In the genomic region with DNA sequence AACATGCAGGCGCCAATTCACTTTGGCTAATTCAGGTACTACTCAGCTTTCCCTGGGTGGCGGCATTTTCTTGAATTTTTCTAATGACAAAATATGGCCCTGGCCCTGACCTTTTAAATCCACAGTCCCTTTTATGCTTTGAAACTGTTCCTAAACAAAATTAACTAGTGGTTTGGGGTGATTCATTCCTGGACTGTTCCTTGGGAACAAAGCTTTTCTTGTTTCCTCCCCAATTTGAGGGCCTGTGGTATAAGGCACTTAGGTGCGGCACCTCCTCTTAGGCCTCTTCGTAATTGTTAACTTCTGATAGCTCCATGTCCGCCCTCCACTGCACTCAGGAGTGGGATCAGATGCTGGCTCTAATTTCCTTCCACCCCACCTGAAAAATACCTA, we compare ENCODE assay signal across 25 cellular contexts. TPM values are rescaled to one million over a fixed set of nuclear protein-coding genes. Genes with fewer than 3 reads are reported as not detected.
DNase-seq lines count a peak whose midpoint lies in the region; ATAC-seq, FAIRE-seq and TF ChIP-seq lines count a peak whose summit lies in the region.
"Had no signal": no experiment of that assay in that cellular context is flagged by ENCODE, and none has a peak within 500 bp of the region (broad histone marks: within the 10 kb centered on the region; RNA-seq: fewer than 3 reads in every experiment).

No MANE protein-coding gene starts in this region.

- H2AK5ac ChIP-seq in trophoblast cell (ENCODE audit: low read length): no peak overlapping the region

- H3K27me3 Mint-ChIP-seq in HFFc6 (ENCODE audit: insufficient read depth) (peaks cover 5% of the 10 kb centered on the region; the same call in 1 of the 2 replicates), T-helper 17 cell (no peaks in the 10 kb centered on the region)
- no peaks in the 10 kb centered on the region for H3K27me3 Mint-ChIP-seq in activated CD8-positive, alpha-beta memory T cell treated with anti-CD3 and anti-CD28 coated beads, Interleukin-2, amount 10 ng/mL, durations not matched to agents 7 days and 5 days
- H3K27me3 Mint-ChIP-seq: activated naive CD4-positive, alpha-beta T cell treated with anti-CD3 and anti-CD28 coated beads, Interleukin-2, amount 10 ng/mL, durations not matched to agents 7 days and 5 days; CD4-positive, CD25-positive, alpha-beta regulatory T cell had no signal

- no peaks in the 10 kb centered on the region for H3K79me1 ChIP-seq in trophoblast cell (ENCODE audit: low read length)

- no peaks in the 10 kb centered on the region for H3F3A ChIP-seq in smooth muscle cell (ENCODE audit: low read depth)

- no peaks in the 10 kb centered on the region for H3K9me3 Mint-ChIP-seq in HFFc6
- H3K9me3 Mint-ChIP-seq in activated CD8-positive, alpha-beta memory T cell treated with anti-CD3 and anti-CD28 coated beads, Interleukin-2, amount 10 ng/mL, durations not matched to agents 7 days and 5 days (ENCODE audit: low read depth): no peaks in the 10 kb centered on the region
- H3K9me3 Mint-ChIP-seq: activated naive CD4-positive, alpha-beta T cell treated with anti-CD3 and anti-CD28 coated beads, Interleukin-2, amount 10 ng/mL, durations not matched to agents 7 days and 5 days; activated T-helper 1 cell treated with anti-CD3 and anti-CD28 coated beads, Interleukin-12 subunit alpha, Interleukin-12 subunit beta, Interleukin-2, Interleukin-4 antibody, amounts not matched to agents 30 ng/mL and 10 ng/mL and 1 ng/mL, durations not matched to agents 14 hours and 24 hours and 36 hours; CD4-positive, CD25-positive, alpha-beta regulatory T cell; immature natural killer cell; nephron had no signal

- no peak overlapping the region for H2BK5ac ChIP-seq in trophoblast cell (ENCODE audit: low read depth, low read length, poor library complexity)

- H3K23ac ChIP-seq in trophoblast cell (ENCODE audit: low read length): no peak overlapping the region

- no peak overlapping the region for H4K8ac ChIP-seq in trophoblast cell (ENCODE audit: low read depth, low read length)

- no peak for TF ChIP-seq POLR2A in H54 (IDR thresholded peaks at IDR 0.05; ENCODE audit: low read depth, low read length)

- no peak overlapping the region for H2BK120ac ChIP-seq in trophoblast cell (ENCODE audit: insufficient read depth, low read length, poor library complexity)

- DNase-seq in HFFc6: no peak
- no peak for DNase-seq in T-helper 17 cell
- DNase-seq in smooth muscle cell (lab: John Stamatoyannopoulos, UW; ENCODE audit: unreplicated experiment): no peak
- no peak for DNase-seq in activated CD8-positive, alpha-beta memory T cell treated with anti-CD3 and anti-CD28 coated beads, Interleukin-2, amount 10 ng/mL, durations not matched to agents 7 days and 5 days
- no peak for DNase-seq in H54 (ENCODE audit: insufficient read length, low spot score)
- no peak for DNase-seq in trophoblast cell
- DNase-seq: activated naive CD4-positive, alpha-beta T cell treated with anti-CD3 and anti-CD28 coated beads, Interleukin-2, amount 10 ng/mL, durations not matched to agents 7 days and 5 days; CD4-positive, CD25-positive, alpha-beta regulatory T cell; cerebellar nuclear complex; heart right ventricle; immature natural killer cell; NCI-H1048; NCI-H187; NCI-H226; stomach; WERI-Rb-1 had no signal

- H2BK12ac ChIP-seq in trophoblast cell (ENCODE audit: low read length): no peak overlapping the region

- peaks cover 14% of the 10 kb centered on the region for H3K36me3 Mint-ChIP-seq in HFFc6 (ENCODE audit: low read depth)
- H3K36me3 Mint-ChIP-seq in T-helper 17 cell (ENCODE audit: low read depth): peaks cover 2% of the 10 kb centered on the region
- H3K36me3 Mint-ChIP-seq in activated CD8-positive, alpha-beta memory T cell treated with anti-CD3 and anti-CD28 coated beads, Interleukin-2, amount 10 ng/mL, durations not matched to agents 7 days and 5 days: no peaks in the 10 kb centered on the region
- H3K36me3 Mint-ChIP-seq: activated naive CD4-positive, alpha-beta T cell treated with anti-CD3 and anti-CD28 coated beads, Interleukin-2, amount 10 ng/mL, durations not matched to agents 7 days and 5 days had no signal

- H3K27ac ChIP-seq in iPS-18a (ENCODE audit: low read length) (no peak overlapping the region), smooth muscle cell (ENCODE audit: low read depth) (peak overlapping the region; percentile 6), trophoblast cell (ENCODE audit: low read depth, low read length) (no peak overlapping the region)
- H3K27ac ChIP-seq: epithelial cell of prostate, heart right ventricle, sigmoid colon, stomach, tibial nerve, WERI-Rb-1 had no signal

- CTCF ChIA-PET in activated CD8-positive, alpha-beta memory T cell treated with anti-CD3 and anti-CD28 coated beads, Interleukin-2, amount 10 ng/mL, durations not matched to agents 7 days and 5 days (lab: Charles Lee): no interaction called here

- TF ChIP-seq CTCF in HFFc6 (IDR thresholded peaks at IDR 0.05) (0 out of 2 replicates have a peak, but pooled peaks have one; percentile 2), smooth muscle cell (IDR thresholded peaks at IDR 0.05; ENCODE audit: borderline replicate concordance, insufficient read depth, poor library complexity, severe bottlenecking) (peak; percentile 1)

- H3K27me3 ChIP-seq in iPS-18a (ENCODE audit: control insufficient read depth, insufficient read depth, low read length) (no peaks in the 10 kb centered on the region), smooth muscle cell (ENCODE audit: low read depth) (no peaks in the 10 kb centered on the region), trophoblast cell (ENCODE audit: insufficient read depth, low read length) (no peaks in the 10 kb centered on the region)
- H3K27me3 ChIP-seq: heart right ventricle, sigmoid colon, stomach, tibial nerve had no signal

- H4K20me1 ChIP-seq in smooth muscle cell (ENCODE audit: low read depth): peaks cover 21% of the 10 kb centered on the region

- H3K79me2 ChIP-seq in smooth muscle cell (ENCODE audit: low read depth) (no peaks in the 10 kb centered on the region), trophoblast cell (ENCODE audit: control insufficient read depth, insufficient read depth, low read length, poor library complexity) (no peaks in the 10 kb centered on the region)

- FAIRE-seq in H54 (lab: Jason Lieb, UNC): no peak
- FAIRE-seq: GM19239, HTR-8/SVneo had no signal

- no peak overlapping the region for H3K4ac ChIP-seq in trophoblast cell (ENCODE audit: low read depth, low read length)

- H3K4me3 Mint-ChIP-seq in HFFc6 (no peak overlapping the region), T-helper 17 cell (no peak overlapping the region)
- no peak overlapping the region for H3K4me3 Mint-ChIP-seq in activated CD8-positive, alpha-beta memory T cell treated with anti-CD3 and anti-CD28 coated beads, Interleukin-2, amount 10 ng/mL, durations not matched to agents 7 days and 5 days
- H3K4me3 Mint-ChIP-seq: activated naive CD4-positive, alpha-beta T cell treated with anti-CD3 and anti-CD28 coated beads, Interleukin-2, amount 10 ng/mL, durations not matched to agents 7 days and 5 days; activated T-helper 1 cell treated with anti-CD3 and anti-CD28 coated beads, Interleukin-12 subunit alpha, Interleukin-12 subunit beta, Interleukin-2, Interleukin-4 antibody, amounts not matched to agents 30 ng/mL and 10 ng/mL and 1 ng/mL, durations not matched to agents 14 hours and 24 hours and 36 hours; CD4-positive, CD25-positive, alpha-beta regulatory T cell; immature natural killer cell; nephron had no signal

- no peak for ATAC-seq in T-helper 17 cell
- no peak for ATAC-seq in activated CD8-positive, alpha-beta memory T cell treated with anti-CD3 and anti-CD28 coated beads, Interleukin-2, amount 10 ng/mL, durations not matched to agents 7 days and 5 days
- ATAC-seq in HG02938 (IDR thresholded peaks at IDR 0.05; ENCODE audit: unreplicated experiment): no peak
- ATAC-seq: heart right ventricle had no signal

- H3K4me1 ChIP-seq in iPS-18a (ENCODE audit: control insufficient read depth, low read depth, low read length) (peaks cover 51% of the 10 kb centered on the region), smooth muscle cell (ENCODE audit: low read depth) (peaks cover 9% of the 10 kb centered on the region), trophoblast cell (ENCODE audit: control insufficient read depth in 1 of 2, insufficient read depth in 2 of 2, low read length in 2 of 2) (peaks cover 2 to 5% of the 10 kb centered on the region in 2 experiments)
- H3K4me1 ChIP-seq: heart right ventricle, sigmoid colon, stomach, tibial nerve had no signal

- H3K27ac Mint-ChIP-seq in HFFc6 (no peak overlapping the region), T-helper 17 cell (peak overlapping the region; percentile 91)
- no peak overlapping the region for H3K27ac Mint-ChIP-seq in activated CD8-positive, alpha-beta memory T cell treated with anti-CD3 and anti-CD28 coated beads, Interleukin-2, amount 10 ng/mL, durations not matched to agents 7 days and 5 days
- H3K27ac Mint-ChIP-seq: activated naive CD4-positive, alpha-beta T cell treated with anti-CD3 and anti-CD28 coated beads, Interleukin-2, amount 10 ng/mL, durations not matched to agents 7 days and 5 days; activated T-helper 1 cell treated with anti-CD3 and anti-CD28 coated beads, Interleukin-12 subunit alpha, Interleukin-12 subunit beta, Interleukin-2, Interleukin-4 antibody, amounts not matched to agents 30 ng/mL and 10 ng/mL and 1 ng/mL, durations not matched to agents 14 hours and 24 hours and 36 hours had no signal

- no peak overlapping the region for H3K18ac ChIP-seq in trophoblast cell (ENCODE audit: low read length)

- WGBS in smooth muscle cell (ENCODE audit: low lambda C conversion rate): 81% methylated on average over 5 of the region's 5 CpGs
- WGBS in trophoblast cell (ENCODE audit: extremely low coverage, insufficient coverage, insufficient read length): no CpG with 5 or more reads among the region's 5 CpGs

- H2AFZ ChIP-seq in smooth muscle cell (ENCODE audit: low read depth) (no peak overlapping the region), trophoblast cell (ENCODE audit: insufficient read depth, low read length, poor library complexity) (no peak overlapping the region)

- H3K9ac ChIP-seq in iPS-18a (ENCODE audit: low read length) (no peak overlapping the region), smooth muscle cell (ENCODE audit: low read depth) (no peak overlapping the region), trophoblast cell (ENCODE audit: low read length) (no peak overlapping the region)

- H3K14ac ChIP-seq in trophoblast cell (ENCODE audit: low read length): no peak overlapping the region

- no peak overlapping the region for H4K91ac ChIP-seq in trophoblast cell (ENCODE audit: low read depth, low read length)

- H3K9me3 ChIP-seq in T-helper 17 cell (ENCODE audit: control insufficient read depth, low read length, poor library complexity, severe bottlenecking): no peaks in the 10 kb centered on the region
- H3K9me3 ChIP-seq in iPS-18a (ENCODE audit: control insufficient read depth, low read depth, low read length): no peaks in the 10 kb centered on the region
- H3K9me3 ChIP-seq in smooth muscle cell (replicated peaks; ENCODE audit: low read depth): no peaks in the 10 kb centered on the region
- H3K9me3 ChIP-seq in trophoblast cell (ENCODE audit: insufficient read depth, low read depth, low read length): no peaks in the 10 kb centered on the region
- H3K9me3 ChIP-seq: heart right ventricle, sigmoid colon, stomach, tibial nerve had no signal

- no peak overlapping the region for H4K12ac ChIP-seq in trophoblast cell (ENCODE audit: low read depth, low read length)

- peaks cover 42% of the 10 kb centered on the region for H3K4me1 Mint-ChIP-seq in HFFc6 (ENCODE audit: low read depth)
- peaks cover 17% of the 10 kb centered on the region for H3K4me1 Mint-ChIP-seq in T-helper 17 cell
- H3K4me1 Mint-ChIP-seq in activated CD8-positive, alpha-beta memory T cell treated with anti-CD3 and anti-CD28 coated beads, Interleukin-2, amount 10 ng/mL, durations not matched to agents 7 days and 5 days: peaks cover 3% of the 10 kb centered on the region

- H3K4me2 ChIP-seq in smooth muscle cell (no peak overlapping the region), trophoblast cell (ENCODE audit: low read length) (no peak overlapping the region)

- H3K36me3 ChIP-seq in iPS-18a (ENCODE audit: control insufficient read depth, low read depth, low read length) (no peaks in the 10 kb centered on the region), smooth muscle cell (ENCODE audit: low read depth) (no peaks in the 10 kb centered on the region), trophoblast cell (ENCODE audit: control insufficient read depth in 1 of 2, insufficient read depth in 2 of 2, low read length in 2 of 2) (peaks cover 35 to 42% of the 10 kb centered on the region in 2 experiments)

- H3K4me3 ChIP-seq in iPS-18a (ENCODE audit: low read length): peak overlapping the region; percentile 12
- H3K4me3 ChIP-seq in smooth muscle cell: no peak overlapping the region
- no peak overlapping the region for H3K4me3 ChIP-seq in trophoblast cell (ENCODE audit: low read depth, low read length)
- H3K4me3 ChIP-seq: heart right ventricle, sigmoid colon, stomach, tibial nerve had no signal

RNA-seq across cellular contexts. Expression of gene NSG1, which starts 40.6 kb away (rescaled TPM):
- total RNA-seq in HFFc6 (2021; fragmentation: NEBNext Ultra II Directional; extraction: Animal tissue kit (Norgen Biotek cat#: 25700)): under 1 TPM in 2 of 6 experiments, not detected in 4; 0.13 to 0.14 TPM
- total RNA-seq in T-helper 17 cell: 10 to 100 TPM; 13.1 to 50.9 TPM
- total RNA-seq in smooth muscle cell: 11.4 and 15.4 TPM in 2 replicates
- 8.4 and 19.0 TPM in 2 replicates for polyA plus RNA-seq in smooth muscle cell
- total RNA-seq in activated CD8-positive, alpha-beta memory T cell treated with anti-CD3 and anti-CD28 coated beads, Interleukin-2, amount 10 ng/mL, durations not matched to agents 7 days and 5 days: 1 to 10 TPM; 3.4 to 9.8 TPM
- polyA plus RNA-seq in trophoblast cell (2013): 54.6 and 54.7 TPM in 2 replicates
